ENCODE assay signal across 8 cellular contexts in the genomic region with DNA sequence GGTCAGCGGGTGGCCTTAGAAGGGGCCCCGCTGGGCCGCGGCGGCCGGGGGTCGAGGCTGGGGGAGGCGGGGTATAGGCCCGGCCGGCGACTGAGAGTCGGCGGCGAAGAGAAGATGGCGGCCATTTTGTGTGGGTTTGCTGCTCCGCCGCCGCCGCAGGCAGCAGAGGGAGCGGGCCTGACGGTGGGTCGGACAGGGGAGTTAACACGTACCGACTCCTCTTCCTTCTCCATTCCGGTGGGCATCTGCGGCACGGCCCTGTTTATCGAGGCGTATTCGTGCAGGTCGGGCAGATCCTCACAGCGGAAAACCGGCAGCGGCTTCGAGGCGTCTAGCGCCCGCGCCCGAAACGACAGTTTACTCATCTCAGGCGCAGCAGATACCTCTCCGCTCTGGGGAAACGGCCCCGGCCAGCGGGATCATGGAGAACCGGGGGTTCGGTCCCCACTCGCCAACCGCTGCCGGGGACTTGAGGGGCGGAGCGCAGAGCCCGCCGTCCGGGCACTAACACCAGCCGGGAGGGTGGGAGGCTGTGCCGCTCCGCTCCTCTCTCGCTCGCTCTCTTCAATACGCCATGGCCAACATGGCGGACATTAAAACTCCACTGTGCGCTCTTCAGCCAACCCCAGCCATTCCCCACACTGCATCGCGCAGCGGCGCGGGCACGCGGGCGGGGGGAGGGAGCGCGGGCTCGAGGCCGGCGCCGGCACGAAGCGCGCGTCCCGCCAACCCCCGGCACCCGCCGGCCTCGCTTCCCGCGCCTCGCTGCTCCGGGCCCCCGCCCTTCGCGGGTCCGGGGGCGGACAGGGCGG.
A peak's percentile ranks its signal among the peaks of the same experiment; 100 is the strongest.
DNase-seq lines count a peak whose midpoint lies in the region; ATAC-seq and TF ChIP-seq lines count a peak whose summit lies in the region.

A gene with protein sequence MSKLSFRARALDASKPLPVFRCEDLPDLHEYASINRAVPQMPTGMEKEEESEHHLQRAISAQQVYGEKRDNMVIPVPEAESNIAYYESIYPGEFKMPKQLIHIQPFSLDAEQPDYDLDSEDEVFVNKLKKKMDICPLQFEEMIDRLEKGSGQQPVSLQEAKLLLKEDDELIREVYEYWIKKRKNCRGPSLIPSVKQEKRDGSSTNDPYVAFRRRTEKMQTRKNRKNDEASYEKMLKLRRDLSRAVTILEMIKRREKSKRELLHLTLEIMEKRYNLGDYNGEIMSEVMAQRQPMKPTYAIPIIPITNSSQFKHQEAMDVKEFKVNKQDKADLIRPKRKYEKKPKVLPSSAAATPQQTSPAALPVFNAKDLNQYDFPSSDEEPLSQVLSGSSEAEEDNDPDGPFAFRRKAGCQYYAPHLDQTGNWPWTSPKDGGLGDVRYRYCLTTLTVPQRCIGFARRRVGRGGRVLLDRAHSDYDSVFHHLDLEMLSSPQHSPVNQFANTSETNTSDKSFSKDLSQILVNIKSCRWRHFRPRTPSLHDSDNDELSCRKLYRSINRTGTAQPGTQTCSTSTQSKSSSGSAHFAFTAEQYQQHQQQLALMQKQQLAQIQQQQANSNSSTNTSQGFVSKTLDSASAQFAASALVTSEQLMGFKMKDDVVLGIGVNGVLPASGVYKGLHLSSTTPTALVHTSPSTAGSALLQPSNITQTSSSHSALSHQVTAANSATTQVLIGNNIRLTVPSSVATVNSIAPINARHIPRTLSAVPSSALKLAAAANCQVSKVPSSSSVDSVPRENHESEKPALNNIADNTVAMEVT (minus strand): TSS at position 608 of the 812 bp plus-strand sequence. CDS start 243 bp downstream, at position 365.

- TF ChIP-seq POLR2A in GM19193 (IDR thresholded peaks at IDR 0.05; ENCODE audit: extremely low read depth, insufficient read depth, insufficient read length): peak; percentile 98

- ATAC-seq in HG03432 (IDR thresholded peaks at IDR 0.05; ENCODE audit: unreplicated experiment): peak; percentile 71

- DNase-seq in C1 segment of cervical spinal cord (lab: John Stamatoyannopoulos, UW): peak; percentile 36 to 94 (median 88)
- DNase-seq in NCI-H748 treated with DMSO at 0.1 percent for 48 hours (lab: John Stamatoyannopoulos, UW): peak; percentile 69
- DNase-seq in activated CD8-positive, alpha-beta memory T cell treated with anti-CD3 and anti-CD28 coated beads for 1 hour (ENCODE audit: extremely low read depth in 1 of 2, low read depth in 1 of 2): peak; percentile 68 to 80
- DNase-seq in effector CD8-positive, alpha-beta T cell (lab: John Stamatoyannopoulos, UW): peak; percentile 78
- DNase-seq in medulla oblongata (ENCODE audit: extremely low spot score): peak; percentile 92
- DNase-seq in stimulated activated CD8-positive, alpha-beta memory T cell treated with anti-CD3 and anti-CD28 coated beads, Interleukin-12 subunit alpha, Interleukin-12 subunit beta, amount 100 ng/mL, for 1 hour (ENCODE audit: low read depth): peak; percentile 75

Comparison
In these comparisons a context has a peak if more than half of its experiments do, and no peak if none do; other contexts are left out.
1. Peak in every context shown above with its lines: DNase-seq and ATAC-seq.